Comparison of ENCODE assay signal across 28 cellular contexts in genomic region chr1:226449823-226450222, GRCh38.
"Had no signal": no experiment of that assay in that cellular context is flagged by ENCODE, and none has a peak within 500 bp of the region (broad histone marks: within the 10 kb centered on the region; RNA-seq: fewer than 3 reads in every experiment).

No MANE protein-coding gene starts in this region.

- H3K9me3 ChIP-seq: esophagus squamous epithelium, gastrocnemius medialis, heart right ventricle, left lung had no signal

- H3K4me1 ChIP-seq: esophagus squamous epithelium, gastrocnemius medialis, heart right ventricle, left lung had no signal

- H3K27ac ChIP-seq: coronary artery, dorsolateral prefrontal cortex, epithelial cell of prostate, esophagus squamous epithelium, gastrocnemius medialis, heart right ventricle, left lung had no signal

- H3K4me3 ChIP-seq: coronary artery, dorsolateral prefrontal cortex, esophagus squamous epithelium, gastrocnemius medialis, heart right ventricle, left lung, lung had no signal

- H3K27me3 ChIP-seq: dorsolateral prefrontal cortex, gastrocnemius medialis, left lung had no signal

- ATAC-seq: esophagus mucosa; gastrocnemius medialis; heart right ventricle; left cardiac atrium; left lung; left ventricle myocardium superior; naive thymus-derived CD4-positive, alpha-beta T cell had no signal

- H3K36me3 ChIP-seq: esophagus squamous epithelium, gastrocnemius medialis, heart right ventricle, left lung had no signal

- DNase-seq: dermis blood vessel endothelial cell; dorsolateral prefrontal cortex; effector CD4-positive, alpha-beta T cell; effector memory CD4-positive, alpha-beta T cell; erythroblast; esophagus squamous epithelium; foreskin fibroblast; foreskin melanocyte; gastrocnemius medialis; glutamatergic neuron; head of caudate nucleus; heart right ventricle; hippocampal formation; left cardiac atrium; left lung; left ventricle myocardium superior; mammary epithelial cell; mesendoderm; midbrain; naive thymus-derived CD4-positive, alpha-beta T cell had no signal

- FAIRE-seq: colon, endometrium, islet of Langerhans, keratinocyte had no signal
